In the genomic region with DNA sequence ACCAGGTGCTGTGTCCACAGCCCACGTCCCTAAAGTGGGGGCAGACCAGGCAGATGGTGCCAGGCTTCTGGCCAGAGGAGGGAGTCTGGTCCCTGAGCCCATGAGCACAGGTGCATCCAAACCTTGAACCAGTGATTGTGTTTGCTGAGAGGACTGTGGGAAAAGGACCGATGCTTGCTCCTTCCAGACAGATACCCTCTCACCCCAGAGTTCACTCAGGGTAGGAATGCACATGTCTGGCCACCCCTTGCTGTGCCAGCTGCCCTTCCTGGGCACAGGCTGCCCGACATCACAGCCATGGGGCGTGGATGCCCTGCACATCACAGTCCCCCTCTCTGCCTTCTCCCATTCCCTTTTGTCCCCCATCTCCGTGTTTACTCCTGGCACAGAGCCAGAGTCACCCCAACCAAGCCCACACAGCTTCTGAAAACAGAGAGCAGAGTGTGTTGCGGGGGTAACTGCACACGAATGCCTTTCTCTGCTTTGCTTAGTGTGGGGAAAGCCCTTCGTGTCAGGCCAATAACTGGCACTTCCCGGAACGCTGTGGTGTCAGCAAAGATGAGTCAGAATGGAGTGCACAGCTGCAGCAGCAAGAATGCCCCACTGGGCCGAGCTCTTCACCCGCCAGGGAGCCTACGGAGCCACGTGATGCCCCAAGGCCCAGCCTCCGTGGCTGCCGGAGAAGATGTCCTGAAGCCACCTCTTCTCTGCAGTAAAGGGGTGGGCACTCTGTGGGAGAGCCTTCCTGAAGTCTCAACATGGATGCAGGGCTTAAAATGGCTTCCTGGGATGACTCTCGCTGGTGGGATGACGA, we compare ENCODE assay signal across 8 cellular contexts. TPM values are rescaled to one million over a fixed set of nuclear protein-coding genes. Genes with fewer than 3 reads are reported as not detected.
DNase-seq lines count a peak whose midpoint lies in the region; ATAC-seq and TF ChIP-seq lines count a peak whose summit lies in the region.

No MANE protein-coding gene starts in this region.

- peaks cover 5% of the 10 kb centered on the region for H4K20me1 ChIP-seq in neural progenitor cell (ENCODE audit: low read depth)

- H3K27ac Mint-ChIP-seq in activated naive CD4-positive, alpha-beta T cell treated with anti-CD3 and anti-CD28 coated beads for 36 hours: no peak overlapping the region
- H3K27ac Mint-ChIP-seq in neural progenitor cell: peak overlapping the region; percentile 89

- CTCF ChIA-PET in activated naive CD4-positive, alpha-beta T cell treated with anti-CD3 and anti-CD28 coated beads for 36 hours (lab: Charles Lee): interaction anchor here (0.7 to 1.0 kb wide), 2 partner anchors 11 to 111 kb away, joined by 3 read pairs; no protein-coding TSS in a partner anchor

- peak; percentile 53 for TF ChIP-seq CTCF in epithelial cell of proximal tubule (conservative IDR thresholded peaks at IDR 0.05; ENCODE audit: low read depth, low read length)
- TF ChIP-seq CTCF in neural progenitor cell (IDR thresholded peaks at IDR 0.05): no peak

- peaks cover 56% of the 10 kb centered on the region for H3K79me2 ChIP-seq in neural progenitor cell (ENCODE audit: low read depth)

- no peak overlapping the region for H3K4me3 Mint-ChIP-seq in activated naive CD4-positive, alpha-beta T cell treated with anti-CD3 and anti-CD28 coated beads for 36 hours
- H3K4me3 Mint-ChIP-seq in neural progenitor cell: no peak overlapping the region

- no peak overlapping the region for H3K27ac ChIP-seq in neural progenitor cell

- H3K36me3 ChIP-seq in neural progenitor cell: no peaks in the 10 kb centered on the region

- peaks cover 33% of the 10 kb centered on the region for H3K36me3 Mint-ChIP-seq in activated naive CD4-positive, alpha-beta T cell treated with anti-CD3 and anti-CD28 coated beads for 36 hours (ENCODE audit: low read depth)
- H3K36me3 Mint-ChIP-seq in neural progenitor cell: peaks cover 3% of the 10 kb centered on the region

- no peaks in the 10 kb centered on the region for H3K27me3 ChIP-seq in neural progenitor cell

- intact Hi-C loops in activated naive CD4-positive, alpha-beta T cell treated with anti-CD3 and anti-CD28 coated beads for 36 hours (cut with micrococcal nuclease): no loop called here

- no peak overlapping the region for H3K4me2 ChIP-seq in neural progenitor cell

- no peak overlapping the region for H3K9ac ChIP-seq in neural progenitor cell

- no peak overlapping the region for H2AFZ ChIP-seq in neural progenitor cell (replicated peaks)

- no peaks in the 10 kb centered on the region for H3K9me3 Mint-ChIP-seq in activated naive CD4-positive, alpha-beta T cell treated with anti-CD3 and anti-CD28 coated beads for 36 hours
- no peaks in the 10 kb centered on the region for H3K9me3 Mint-ChIP-seq in neural progenitor cell

- H3K27me3 Mint-ChIP-seq in activated naive CD4-positive, alpha-beta T cell treated with anti-CD3 and anti-CD28 coated beads for 36 hours (ENCODE audit: low read depth): no peaks in the 10 kb centered on the region
- H3K27me3 Mint-ChIP-seq in neural progenitor cell (ENCODE audit: insufficient read depth, low read depth): peaks cover 8% of the 10 kb centered on the region

- H3K4me3 ChIP-seq in epithelial cell of proximal tubule (ENCODE audit: low read depth, low read length) (peak overlapping the region; percentile 22), neural progenitor cell (no peak overlapping the region)

- H3K4me1 ChIP-seq in neural progenitor cell: peaks cover 13% of the 10 kb centered on the region

- no peaks in the 10 kb centered on the region for H3F3A ChIP-seq in neural progenitor cell (ENCODE audit: low read depth)

- no peaks in the 10 kb centered on the region for H3K9me3 ChIP-seq in neural progenitor cell (ENCODE audit: low read depth)

- peak; percentile 57 for DNase-seq in activated naive CD4-positive, alpha-beta T cell treated with anti-CD3 and anti-CD28 coated beads for 36 hours
- no peak for DNase-seq in activated naive CD4-positive, alpha-beta T cell (lab: John Stamatoyannopoulos, UW)
- peak; percentile 18 to 79 for DNase-seq in NCI-H446 (lab: John Stamatoyannopoulos, UW)
- DNase-seq in activated CD8-positive, alpha-beta memory T cell treated with anti-CD3 and anti-CD28 coated beads for 24 hours: peak; percentile 77
- DNase-seq in epithelial cell of proximal tubule (ENCODE audit: low read depth): peak; percentile 75
- DNase-seq in neural progenitor cell (ENCODE audit: low spot score): no peak
- peak; percentile 95 for DNase-seq in superior temporal gyrus (ENCODE audit: extremely low spot score)

- H3K4me1 Mint-ChIP-seq in activated naive CD4-positive, alpha-beta T cell treated with anti-CD3 and anti-CD28 coated beads for 36 hours (ENCODE audit: low read depth): peaks cover 50% of the 10 kb centered on the region
- H3K4me1 Mint-ChIP-seq in neural progenitor cell: peaks cover 20% of the 10 kb centered on the region

- peak; percentile 95 for ATAC-seq in HG02885 (IDR thresholded peaks at IDR 0.05; ENCODE audit: poor library complexity, unreplicated experiment)

RNA-seq across cellular contexts. Expression of a gene that starts 7.6 kb away (rescaled TPM):
- total RNA-seq in activated naive CD4-positive, alpha-beta T cell treated with anti-CD3 and anti-CD28 coated beads for 36 hours: 100 to 1,000 TPM; 126 to 128 TPM
- 32.9 and 61.6 TPM in 2 replicates for total RNA-seq in epithelial cell of proximal tubule
- 17.2 and 22.3 TPM in 2 replicates for total RNA-seq in neural progenitor cell (ENCODE audit: low replicate concordance)

RNA-seq across cellular contexts. Expression of a gene that starts 57.5 kb away (rescaled TPM):
- total RNA-seq in activated naive CD4-positive, alpha-beta T cell treated with anti-CD3 and anti-CD28 coated beads for 36 hours: 100 to 1,000 TPM; 240 to 245 TPM
- total RNA-seq in epithelial cell of proximal tubule: 121 and 156 TPM in 2 replicates
- 108 and 191 TPM in 2 replicates for total RNA-seq in neural progenitor cell (ENCODE audit: low replicate concordance)

Comparison
In these comparisons a context has a peak if more than half of its experiments do, and no peak if none do; other contexts are left out.
1. DNase-seq: peak in activated naive CD4-positive, alpha-beta T cell treated with anti-CD3 and anti-CD28 coated beads for 36 hours (single experiment), NCI-H446 (2 of 2), activated CD8-positive, alpha-beta memory T cell treated with anti-CD3 and anti-CD28 coated beads for 24 hours (single experiment), epithelial cell of proximal tubule (single experiment) and superior temporal gyrus (single experiment); none in activated naive CD4-positive, alpha-beta T cell (0 of 4) and neural progenitor cell (single experiment).